Comparison of ENCODE assay signal across 16 cellular contexts in genomic region chr4:8653326-8654000, GRCh38.
"Had no signal": no experiment of that assay in that cellular context is flagged by ENCODE, and none has a peak within 500 bp of the region (broad histone marks: within the 10 kb centered on the region; RNA-seq: fewer than 3 reads in every experiment).

No MANE protein-coding gene starts in this region.

- H3K27ac ChIP-seq: gastrocnemius medialis, heart left ventricle, thyroid gland had no signal

- H3K36me3 ChIP-seq: gastrocnemius medialis, heart left ventricle, thyroid gland had no signal

- H3K27ac Mint-ChIP-seq: activated B cell treated with CpG ODN at 0.5 μM for 24 hours; activated naive CD8-positive, alpha-beta T cell treated with anti-CD3 and anti-CD28 coated beads for 36 hours; brain; dendritic cell treated with granulocyte-macrophage colony-stimulating factor and Interleukin-4, amounts not matched to agents 40 ng/mL and 50 ng/mL, for 4 days; natural killer cell treated with Interleukin-12 subunit alpha and Interleukin-12 subunit beta and Interleukin-15 and Interleukin-18, amount 100 ng/mL, for 72 hours; stimulated activated effector memory CD8-positive, alpha-beta T cell treated with anti-CD3 and anti-CD28 coated beads, Interleukin-12 subunit alpha, Interleukin-12 subunit beta, amount 100 ng/mL, for 72 hours; T-helper 17 cell had no signal

- H3K27me3 ChIP-seq: thyroid gland had no signal

- ATAC-seq: gastrocnemius medialis; heart left ventricle; left ventricle myocardium superior; natural killer cell treated with Interleukin-12 subunit alpha and Interleukin-12 subunit beta and Interleukin-15 and Interleukin-18, amount 100 ng/mL, for 72 hours; stimulated activated effector memory CD8-positive, alpha-beta T cell treated with anti-CD3 and anti-CD28 coated beads, Interleukin-12 subunit alpha, Interleukin-12 subunit beta, amount 100 ng/mL, for 72 hours; T-helper 17 cell had no signal

- H3K4me1 ChIP-seq: gastrocnemius medialis, heart left ventricle, thyroid gland had no signal

- H3K27me3 Mint-ChIP-seq: activated B cell treated with CpG ODN at 0.5 μM for 24 hours; activated naive CD8-positive, alpha-beta T cell treated with anti-CD3 and anti-CD28 coated beads for 36 hours had no signal

- H3K36me3 Mint-ChIP-seq: activated naive CD8-positive, alpha-beta T cell treated with anti-CD3 and anti-CD28 coated beads for 36 hours; brain; natural killer cell treated with Interleukin-12 subunit alpha and Interleukin-12 subunit beta and Interleukin-15 and Interleukin-18, amount 100 ng/mL, for 72 hours; stimulated activated effector memory CD8-positive, alpha-beta T cell treated with anti-CD3 and anti-CD28 coated beads, Interleukin-12 subunit alpha, Interleukin-12 subunit beta, amount 100 ng/mL, for 72 hours had no signal

- H3K4me1 Mint-ChIP-seq: activated B cell treated with CpG ODN at 0.5 μM for 24 hours; activated naive CD8-positive, alpha-beta T cell treated with anti-CD3 and anti-CD28 coated beads for 36 hours; central memory CD8-positive, alpha-beta T cell; stimulated activated effector memory CD8-positive, alpha-beta T cell treated with anti-CD3 and anti-CD28 coated beads, Interleukin-12 subunit alpha, Interleukin-12 subunit beta, amount 100 ng/mL, for 72 hours; T-helper 17 cell had no signal

- DNase-seq: activated B cell treated with CpG ODN at 0.5 μM for 24 hours; activated CD4-positive, alpha-beta T cell treated with anti-CD3 and anti-CD28 coated beads for 48 hours; activated naive CD8-positive, alpha-beta T cell treated with anti-CD3 and anti-CD28 coated beads for 36 hours; gastrocnemius medialis; left ventricle myocardium superior; mesenchymal stem cell; occipital lobe; stimulated activated CD4-positive, alpha-beta T cell treated with anti-CD3 and anti-CD28 coated beads, Interleukin-12 subunit alpha, Interleukin-12 subunit beta, amount 100 ng/mL, for 4 hours; T-helper 17 cell; thyroid gland had no signal

- H3K9me3 ChIP-seq: gastrocnemius medialis, heart left ventricle, thyroid gland had no signal

- H3K4me3 ChIP-seq: gastrocnemius medialis, heart left ventricle, thyroid gland had no signal

- H3K4me3 Mint-ChIP-seq: activated B cell treated with CpG ODN at 0.5 μM for 24 hours; activated naive CD8-positive, alpha-beta T cell treated with anti-CD3 and anti-CD28 coated beads for 36 hours; brain; central memory CD8-positive, alpha-beta T cell; dendritic cell treated with granulocyte-macrophage colony-stimulating factor and Interleukin-4, amounts not matched to agents 40 ng/mL and 50 ng/mL, for 4 days; natural killer cell treated with Interleukin-12 subunit alpha and Interleukin-12 subunit beta and Interleukin-15 and Interleukin-18, amount 100 ng/mL, for 72 hours; stimulated activated effector memory CD8-positive, alpha-beta T cell treated with anti-CD3 and anti-CD28 coated beads, Interleukin-12 subunit alpha, Interleukin-12 subunit beta, amount 100 ng/mL, for 72 hours; T-helper 17 cell had no signal

- H3K9me3 Mint-ChIP-seq: dendritic cell treated with granulocyte-macrophage colony-stimulating factor and Interleukin-4, amounts not matched to agents 40 ng/mL and 50 ng/mL, for 4 days had no signal
